ENCODE assay signal across 1 cellular context in genomic region chr10:113126506-113127192, GRCh38.
TF ChIP-seq lines count a peak whose summit lies in the region.

No MANE protein-coding gene starts in this region.

TF ChIP-seq in HepG2, 621 proteins besides CTCF, POLR2A, EP300 and RAD21 (continued from another document and continues in another):
- TF ChIP-seq ZBTB25 (CRISPR knock-in tag; IDR thresholded peaks at IDR 0.05) (no peak), SRSF1 (optimal IDR thresholded peaks at IDR 0.05; ENCODE audit: low read depth, low read length) (no peak), SMAD9 (CRISPR knock-in tag; IDR thresholded peaks at IDR 0.05) (no peak), KLF9 (CRISPR knock-in tag; IDR thresholded peaks at IDR 0.05; ENCODE audit: low read depth) (no peak), CHD2 (IDR thresholded peaks at IDR 0.05; ENCODE audit: low read depth, low read length) (no peak), GZF1 (CRISPR knock-in tag; IDR thresholded peaks at IDR 0.05) (no peak), SETDB1 (CRISPR knock-in tag; IDR thresholded peaks at IDR 0.05; ENCODE audit: borderline replicate concordance) (no peak), ZFP41 (CRISPR knock-in tag; IDR thresholded peaks at IDR 0.05; ENCODE audit: borderline replicate concordance) (no peak), ATF1 (CRISPR knock-in tag; IDR thresholded peaks at IDR 0.05) (no peak), ZNF331 (CRISPR knock-in tag; IDR thresholded peaks at IDR 0.05) (no peak), ELF3 (CRISPR knock-in tag; IDR thresholded peaks at IDR 0.05) (no peak), TFAP4 (IDR thresholded peaks at IDR 0.05; ENCODE audit: borderline replicate concordance, low read depth) (no peak), AHR (CRISPR knock-in tag; IDR thresholded peaks at IDR 0.05) (no peak), ZNF790 (CRISPR knock-in tag; IDR thresholded peaks at IDR 0.05; ENCODE audit: borderline replicate concordance) (no peak), ZSCAN5A (CRISPR knock-in tag; IDR thresholded peaks at IDR 0.05; ENCODE audit: borderline replicate concordance) (no peak), PITX1 (CRISPR knock-in tag; IDR thresholded peaks at IDR 0.05) (no peak), ZNF263 (CRISPR knock-in tag; IDR thresholded peaks at IDR 0.05) (no peak), ZBTB33 (CRISPR knock-in tag; IDR thresholded peaks at IDR 0.05) (peak; percentile 8; the same call in 1 of the 2 replicates), HES4 (CRISPR knock-in tag; IDR thresholded peaks at IDR 0.05; ENCODE audit: borderline replicate concordance) (no peak), THYN1 (CRISPR knock-in tag; IDR thresholded peaks at IDR 0.05; ENCODE audit: borderline replicate concordance, low read depth) (no peak), PATZ1 (CRISPR knock-in tag; IDR thresholded peaks at IDR 0.05) (0 out of 2 replicates have a peak, but pooled peaks have one; percentile 22), TOE1 (CRISPR knock-in tag; IDR thresholded peaks at IDR 0.05) (no peak), ZBTB49 (CRISPR knock-in tag; IDR thresholded peaks at IDR 0.05; ENCODE audit: borderline replicate concordance) (no peak), ZNF879 (CRISPR knock-in tag; IDR thresholded peaks at IDR 0.05) (no peak), STAG1 (CRISPR knock-in tag; IDR thresholded peaks at IDR 0.05) (peak; percentile 59), TMF1 (CRISPR knock-in tag; IDR thresholded peaks at IDR 0.05; ENCODE audit: low read depth) (no peak), ZNF749 (CRISPR knock-in tag; IDR thresholded peaks at IDR 0.05; ENCODE audit: borderline replicate concordance) (no peak), HNRNPK (IDR thresholded peaks at IDR 0.05; ENCODE audit: low read depth, low read length, poor library complexity, severe bottlenecking) (peak; percentile 44), ZNF142 (CRISPR knock-in tag; IDR thresholded peaks at IDR 0.05) (0 out of 2 replicates have a peak, but pooled peaks have one; percentile 38), ELF1 (CRISPR knock-in tag; IDR thresholded peaks at IDR 0.05) (no peak), KAT2B (IDR thresholded peaks at IDR 0.05; ENCODE audit: borderline replicate concordance, low read depth, low read length) (no peak), YEATS2 (CRISPR knock-in tag; IDR thresholded peaks at IDR 0.05; ENCODE audit: borderline replicate concordance) (no peak), ZNF704 (CRISPR knock-in tag; IDR thresholded peaks at IDR 0.05; ENCODE audit: borderline replicate concordance) (no peak), KAT7 (CRISPR knock-in tag; IDR thresholded peaks at IDR 0.05; ENCODE audit: borderline replicate concordance) (no peak), DNMT3B (CRISPR knock-in tag; conservative IDR thresholded peaks at IDR 0.05) (no peak), YY1 (IDR thresholded peaks at IDR 0.05; ENCODE audit: insufficient read depth, insufficient replicate concordance, low read depth, low read length) (peak; percentile 22), ZNF576 (CRISPR knock-in tag; IDR thresholded peaks at IDR 0.05) (no peak), FOXP4 (CRISPR knock-in tag; IDR thresholded peaks at IDR 0.05) (no peak), ZBTB1 (CRISPR knock-in tag; IDR thresholded peaks at IDR 0.05; ENCODE audit: borderline replicate concordance) (no peak), ZNF678 (CRISPR knock-in tag; IDR thresholded peaks at IDR 0.05) (no peak), ATF7-NPFF (CRISPR knock-in tag; IDR thresholded peaks at IDR 0.05; ENCODE audit: low read depth) (no peak), SIN3A (IDR thresholded peaks at IDR 0.05; ENCODE audit: borderline replicate concordance, low read depth, low read length) (no peak), RAD51 (IDR thresholded peaks at IDR 0.05; ENCODE audit: borderline replicate concordance) (no peak)
